8 cellular contexts compared by ENCODE assay signal in the genomic region with DNA sequence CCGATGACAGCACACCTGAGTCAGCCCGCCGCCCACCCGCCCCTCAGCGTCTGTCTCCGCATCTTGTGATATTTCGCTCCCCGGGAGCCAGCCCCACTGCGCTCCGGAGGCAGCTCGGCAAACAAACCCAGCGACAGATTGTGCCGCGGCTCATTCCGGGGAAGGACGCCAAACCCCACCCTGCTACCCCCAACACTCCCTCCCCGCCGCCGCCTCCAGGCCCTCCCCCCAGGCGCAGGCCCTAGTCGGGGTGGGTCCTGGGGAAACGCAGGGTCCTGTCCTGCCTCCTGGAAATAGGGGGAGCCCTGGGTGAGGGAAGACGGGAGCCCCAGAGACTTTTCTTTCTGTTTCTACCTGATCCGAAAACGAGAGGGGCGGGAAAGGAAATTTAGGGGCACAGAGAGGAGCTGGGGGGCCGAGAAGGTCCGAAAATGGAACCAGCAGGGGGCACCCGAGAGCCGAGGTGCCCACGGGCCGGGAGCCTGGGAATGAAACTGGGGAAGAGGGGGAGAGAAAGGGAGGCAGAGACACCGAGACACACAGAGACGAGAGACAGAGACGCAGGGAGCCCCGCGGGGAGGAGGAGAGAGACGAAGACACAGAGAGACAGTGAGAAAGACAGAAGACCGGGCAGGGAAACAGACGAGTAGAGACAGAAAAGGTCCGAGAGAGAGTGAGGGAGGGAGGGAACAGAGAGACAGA. TPM values are rescaled to one million over a fixed set of nuclear protein-coding genes. Genes with fewer than 3 reads are reported as not detected.
DNase-seq lines count a peak whose midpoint lies in the region; ATAC-seq and TF ChIP-seq lines count a peak whose summit lies in the region.

No MANE protein-coding gene starts in this region.

- peak; percentile 91 for DNase-seq in DMS 273 (lab: John Stamatoyannopoulos, UW; ENCODE audit: unreplicated experiment)
- DNase-seq in HuH-7 (ENCODE audit: low spot score), result peak; percentile 100
- DNase-seq in WERI-Rb-1, result peak; percentile 45
- peak in 4 of 10 donors; percentile 45 to 83 (median 57) for DNase-seq in dorsolateral prefrontal cortex
- DNase-seq in stimulated activated naive CD8-positive, alpha-beta T cell treated with anti-CD3 and anti-CD28 coated beads, Interleukin-15, Interleukin-2, amounts not matched to agents 100 U/mL and 50 U/mL, for 24 hours, result peak; percentile 77
- no peak for DNase-seq in GF-D8 (lab: John Stamatoyannopoulos, UW)

- intact Hi-C loops in dorsolateral prefrontal cortex (cut with DNase I), result loop anchor here in 1 of 2 donors (2.0 to 10.0 kb wide), 3 partner anchors 106 to 346 kb away; no protein-coding TSS in a partner anchor

- H3K36me3 ChIP-seq in WERI-Rb-1, result no peaks in the 10 kb centered on the region
- H3K36me3 ChIP-seq in mesodermal cell (ENCODE audit: control insufficient read depth, insufficient read depth, low read length), result no peaks in the 10 kb centered on the region

- WGBS in mesodermal cell (ENCODE audit: insufficient coverage in 2 of 2), 2 experiments, result 1% methylated on average over 18 to 30 of the region's 41 CpGs

- H3K27ac ChIP-seq in WERI-Rb-1 (no peak overlapping the region), dorsolateral prefrontal cortex (peak overlapping the region in 13 of 59 donors; percentile 3 to 91 (median 35)), mesodermal cell (ENCODE audit: low read depth, low read length, severe bottlenecking) (no peak overlapping the region)

- H3K4me3 ChIP-seq in WERI-Rb-1 (ENCODE audit: low read depth, low read length) (no peak overlapping the region), dorsolateral prefrontal cortex (peak overlapping the region; percentile 17 to 71 (median 55)), mesodermal cell (ENCODE audit: extremely low read depth, insufficient read depth, low read length, poor library complexity, severe bottlenecking) (peak overlapping the region; percentile 5)

- peaks cover 15% of the 10 kb centered on the region for H3K4me1 ChIP-seq in mesodermal cell (ENCODE audit: control insufficient read depth, insufficient read depth, low read length, poor library complexity, severe bottlenecking)

- ATAC-seq in stimulated activated naive CD8-positive, alpha-beta T cell treated with anti-CD3 and anti-CD28 coated beads, Interleukin-15, Interleukin-2, amounts not matched to agents 100 U/mL and 50 U/mL, for 24 hours, result peak; percentile 34
- no peak for ATAC-seq in GM19452 (IDR thresholded peaks at IDR 0.05; ENCODE audit: unreplicated experiment)

- H3K9me3 ChIP-seq in WERI-Rb-1 (ENCODE audit: severe bottlenecking), result no peaks in the 10 kb centered on the region
- H3K9me3 ChIP-seq in mesodermal cell (ENCODE audit: control insufficient read depth, low read length), result no peaks in the 10 kb centered on the region

- TF ChIP-seq CTCF in WERI-Rb-1 (IDR thresholded peaks at IDR 0.05; ENCODE audit: low read depth, low read length), result peak; percentile 71
- TF ChIP-seq CTCF in dorsolateral prefrontal cortex (IDR thresholded peaks at IDR 0.05 in 54 of 56, conservative IDR thresholded peaks at IDR 0.05 in 2 of 56; ENCODE audit: low read depth in 1 of 56, partially characterized antibody in 56 of 56), result peak in 55 of 56 donors; percentile 30 to 84 (median 65)

- H3K27me3 ChIP-seq in WERI-Rb-1 (ENCODE audit: insufficient read depth, low read depth, severe bottlenecking), result peaks cover 72% of the 10 kb centered on the region
- peaks cover 0 to 41% (median 13%) of the 10 kb centered on the region in 45 donors for H3K27me3 ChIP-seq in dorsolateral prefrontal cortex

RNA-seq across cellular contexts. Expression of gene RTN4RL2, which starts 1.8 kb away (rescaled TPM):
- 10 to 100 TPM in 119 of 120 experiments, 1 to 10 TPM in 1; 8.1 to 75.2 (median 32.4) TPM for total RNA-seq in dorsolateral prefrontal cortex
- polyA plus RNA-seq in mesodermal cell (2013, experiment 1 of 2), result 2.5 TPM
- polyA plus RNA-seq in mesodermal cell (2013, experiment 2 of 2), result 1.9 TPM

RNA-seq across cellular contexts. Expression of gene SLC43A3, which starts 31.6 kb away (rescaled TPM):
- 10 to 100 TPM in 13 of 120 experiments, 1 to 10 TPM in 107; 2.5 to 22.1 (median 6.5) TPM for total RNA-seq in dorsolateral prefrontal cortex
- 19.2 TPM for polyA plus RNA-seq in mesodermal cell (2013, experiment 1 of 2)
- 14.5 TPM for polyA plus RNA-seq in mesodermal cell (2013, experiment 2 of 2)

RNA-seq across cellular contexts. Expression of gene SLC43A1, which starts 56.9 kb away (rescaled TPM):
- total RNA-seq in dorsolateral prefrontal cortex, result 10 to 100 TPM in 11 of 120 experiments, 1 to 10 TPM in 109; 2.9 to 12.3 (median 6.9) TPM
- 11.1 TPM for polyA plus RNA-seq in mesodermal cell (2013, experiment 1 of 2)
- 8.5 TPM for polyA plus RNA-seq in mesodermal cell (2013, experiment 2 of 2)
